8 cellular contexts compared by ENCODE assay signal in genomic region chr17:51000835-51001638, GRCh38.
DNase-seq lines count a peak whose midpoint lies in the region; ATAC-seq and TF ChIP-seq lines count a peak whose summit lies in the region.

No MANE protein-coding gene starts in this region.

- H3K27ac ChIP-seq in SK-N-SH (ENCODE audit: low read depth in 2 of 2, low read length in 1 of 2): peak overlapping the region in 1 of 2 experiments; percentile 37; a peak in 2 of 4 replicates
- H3K27ac ChIP-seq in naive thymus-derived CD4-positive, alpha-beta T cell (ENCODE audit: low read depth, low read length): no peak overlapping the region

- no peak for TF ChIP-seq EP300 in SK-N-SH (IDR thresholded peaks at IDR 0.05; ENCODE audit: borderline replicate concordance in 1 of 2, low read depth in 1 of 2, low read length in 1 of 2)

- no peaks in the 10 kb centered on the region for H3K27me3 ChIP-seq in SK-N-SH (ENCODE audit: insufficient read depth)
- no peaks in the 10 kb centered on the region for H3K27me3 ChIP-seq in naive thymus-derived CD4-positive, alpha-beta T cell (ENCODE audit: control insufficient read depth in 2 of 2, insufficient read depth in 2 of 2, low read length in 2 of 2)
- H3K27me3 ChIP-seq in MG63: no peaks in the 10 kb centered on the region

- CTCF ChIA-PET in SK-N-SH (lab: Yijun Ruan, JAX): interaction anchor here (0.6 to 11.1 kb wide), 57 partner anchors 10 to 364 kb away, joined by 3 to 247 read pairs (median 4); partner anchors contain the start of genes NME1 and NME2
- CTCF ChIA-PET in naive thymus-derived CD4-positive, alpha-beta T cell (lab: Charles Lee): interaction anchor here (0.7 to 5.2 kb wide), 11 partner anchors 10 to 218 kb away, joined by 3 to 68 read pairs (median 3); partner anchors contain the start of genes NME1, NME2 and SPAG9

- peak; percentile 82 for ATAC-seq in naive thymus-derived CD4-positive, alpha-beta T cell
- no peak for ATAC-seq in GM21786 (IDR thresholded peaks at IDR 0.05; ENCODE audit: unreplicated experiment)

- DNase-seq in A172 (ENCODE audit: low spot score) (peak; percentile 74), GM04504 (ENCODE audit: low read depth) (peak; percentile 42), NCI-H1417 treated with DMSO at 0.1 percent for 48 hours (lab: John Stamatoyannopoulos, UW) (peak; percentile 32), SK-N-SH (peak; percentile 63), epithelial cell of proximal tubule (ENCODE audit: low read depth) (peak; percentile 26), MG63 (no peak)
- peak in 7 of 9 donors; percentile 55 to 74 (median 65) for DNase-seq in naive thymus-derived CD4-positive, alpha-beta T cell

- H3K4me3 ChIP-seq in SK-N-SH (ENCODE audit: low read depth in 2 of 2, low read length in 1 of 2) (no peak overlapping the region), epithelial cell of proximal tubule (ENCODE audit: low read depth, low read length) (no peak overlapping the region), MG63 (no peak overlapping the region)
- no peak overlapping the region for H3K4me3 ChIP-seq in naive thymus-derived CD4-positive, alpha-beta T cell (ENCODE audit: low read length)

- no peaks in the 10 kb centered on the region for H3K27me3 Mint-ChIP-seq in naive thymus-derived CD4-positive, alpha-beta T cell

- H3K36me3 ChIP-seq in SK-N-SH (replicated peaks in 1 of 2; ENCODE audit: control insufficient read depth in 1 of 2, insufficient read depth in 2 of 2, low read length in 1 of 2) (peaks cover 57 to 80% of the 10 kb centered on the region in 2 experiments), MG63 (peaks cover 56% of the 10 kb centered on the region)
- H3K36me3 ChIP-seq in naive thymus-derived CD4-positive, alpha-beta T cell (ENCODE audit: control insufficient read depth in 2 of 3, insufficient read depth in 3 of 3, low read length in 3 of 3): peaks cover 10 to 39% (median 22%) of the 10 kb centered on the region in 3 experiments

- POLR2A ChIA-PET in SK-N-SH (lab: Yijun Ruan, JAX): interaction anchor here (1.4 to 2.6 kb wide), 3 partner anchors 135 to 165 kb away, joined by 3 to 11 read pairs (median 3); partner anchors contain the start of genes NME1, NME2 and TOB1
- POLR2A ChIA-PET in naive thymus-derived CD4-positive, alpha-beta T cell (lab: Charles Lee): interaction anchor here (1.0 to 1.9 kb wide), 5 partner anchors 24 to 165 kb away, joined by 3 to 7 read pairs (median 5); partner anchors contain the start of genes NME1 and SPAG9

- no peaks in the 10 kb centered on the region for H3K9me3 Mint-ChIP-seq in naive thymus-derived CD4-positive, alpha-beta T cell

- no peak overlapping the region for H3K4me2 ChIP-seq in SK-N-SH

- peak; percentile 96 for TF ChIP-seq RAD21 in SK-N-SH (IDR thresholded peaks at IDR 0.05; ENCODE audit: low read length)

- H3K79me2 ChIP-seq in SK-N-SH (ENCODE audit: insufficient read depth): no peaks in the 10 kb centered on the region

- no peak overlapping the region for H3K4me3 Mint-ChIP-seq in naive thymus-derived CD4-positive, alpha-beta T cell

- H3K36me3 Mint-ChIP-seq in naive thymus-derived CD4-positive, alpha-beta T cell: peaks cover 7 to 25% (median 12%) of the 10 kb centered on the region in 5 donors

- H3K27ac Mint-ChIP-seq in naive thymus-derived CD4-positive, alpha-beta T cell: peak overlapping the region in 3 of 9 donors; percentile 11 to 60 (median 30)

- no peaks in the 10 kb centered on the region for H3K9me2 ChIP-seq in SK-N-SH

- TF ChIP-seq CTCF in SK-N-SH (IDR thresholded peaks at IDR 0.05): peak; percentile 89
- peak; percentile 58 for TF ChIP-seq CTCF in epithelial cell of proximal tubule (conservative IDR thresholded peaks at IDR 0.05; ENCODE audit: low read depth, low read length)

- intact Hi-C loops in naive thymus-derived CD4-positive, alpha-beta T cell (cut with micrococcal nuclease): loop anchor here (1.0 to 10.0 kb wide), 6 partner anchors 55 to 264 kb away; partner anchors contain the start of genes MBTD1 (in 2 of the 2), NME1 (in 2 of the 2), UTP18 (in 2 of the 2) and NME2 (in 1 of the 2)

- no peak overlapping the region for H2AFZ ChIP-seq in SK-N-SH (ENCODE audit: low read depth)

- H3K9me3 ChIP-seq in SK-N-SH (no peaks in the 10 kb centered on the region), MG63 (no peaks in the 10 kb centered on the region)
- H3K9me3 ChIP-seq in naive thymus-derived CD4-positive, alpha-beta T cell (ENCODE audit: control insufficient read depth in 2 of 3, low read length in 3 of 3): no peaks in the 10 kb centered on the region

- H3F3A ChIP-seq in SK-N-SH (replicated peaks; ENCODE audit: insufficient read depth): peaks cover 14% of the 10 kb centered on the region

- H3K9ac ChIP-seq in SK-N-SH: no peak overlapping the region

- no peaks in the 10 kb centered on the region for H3K4me1 ChIP-seq in SK-N-SH (ENCODE audit: control insufficient read depth in 1 of 2, insufficient read depth in 2 of 2, low read depth in 1 of 2, low read length in 1 of 2)
- no peaks in the 10 kb centered on the region for H3K4me1 ChIP-seq in naive thymus-derived CD4-positive, alpha-beta T cell (ENCODE audit: control insufficient read depth in 2 of 2, insufficient read depth in 2 of 2, low read length in 2 of 2)

- 93% methylated on average over 1 of the region's 1 CpG for WGBS in SK-N-SH (ENCODE audit: low lambda C conversion rate)

- peaks cover 0 to 6% (median 5%) of the 10 kb centered on the region in 7 donors for H3K4me1 Mint-ChIP-seq in naive thymus-derived CD4-positive, alpha-beta T cell

- no peaks in the 10 kb centered on the region for H4K20me1 ChIP-seq in SK-N-SH (ENCODE audit: insufficient read depth)

TF ChIP-seq in SK-N-SH, 30 proteins besides CTCF, POLR2A, EP300 and RAD21:
- TF ChIP-seq FOSL2 (IDR thresholded peaks at IDR 0.05; ENCODE audit: borderline replicate concordance, low read depth) (no peak), USF1 (IDR thresholded peaks at IDR 0.05; ENCODE audit: borderline replicate concordance, low read depth) (no peak), YY1 (IDR thresholded peaks at IDR 0.05; ENCODE audit: low read depth) (no peak), EZH2phosphoT487 (IDR thresholded peaks at IDR 0.05; ENCODE audit: borderline replicate concordance, low read depth) (no peak), SMC3 (IDR thresholded peaks at IDR 0.05; ENCODE audit: low read depth, low read length) (peak; percentile 89), ELF1 (IDR thresholded peaks at IDR 0.05) (no peak), RCOR1 (IDR thresholded peaks at IDR 0.05; ENCODE audit: low read length) (peak; percentile 36; the same call in 1 of the 2 replicates), TAF1 (IDR thresholded peaks at IDR 0.05; ENCODE audit: borderline replicate concordance, low read depth, low read length) (no peak)
